In the genomic region with DNA sequence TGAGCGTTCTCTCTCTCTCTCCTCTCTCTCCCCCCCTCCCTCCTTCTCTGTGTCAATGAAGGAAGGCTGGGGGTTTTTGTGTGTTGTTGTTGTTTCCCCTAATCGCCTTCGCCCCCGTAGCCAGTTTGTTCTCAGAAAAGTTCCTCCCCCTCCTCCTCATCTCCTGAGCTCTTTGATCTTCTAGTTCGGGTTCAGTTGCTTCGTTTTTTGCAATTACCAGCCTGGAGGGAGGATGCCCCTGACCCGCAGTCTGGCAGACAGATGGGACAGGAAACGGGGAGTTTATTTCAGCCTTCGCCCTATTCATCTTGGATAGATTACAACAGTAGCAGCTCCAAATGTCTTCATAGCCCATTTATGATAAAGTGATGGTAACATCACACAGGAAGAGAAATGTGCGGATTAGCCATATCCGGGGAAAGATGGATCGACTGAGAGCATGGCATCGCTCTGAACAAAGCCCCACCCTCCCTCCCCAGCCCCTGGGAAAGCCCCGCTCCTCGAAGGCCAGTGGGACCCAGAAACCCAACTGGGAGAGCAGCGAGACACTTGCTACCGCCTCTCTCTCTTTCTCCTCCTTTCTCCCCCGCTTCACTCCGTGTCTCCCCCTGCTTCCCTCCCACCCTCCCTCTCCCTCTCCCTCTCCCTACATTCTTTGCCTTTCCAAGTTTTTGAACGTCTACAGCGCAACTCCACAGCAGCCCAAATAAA, we compare ENCODE assay signal across 13 cellular contexts.
DNase-seq lines count a peak whose midpoint lies in the region; ATAC-seq and TF ChIP-seq lines count a peak whose summit lies in the region.
"Had no signal": no experiment of that assay in that cellular context is flagged by ENCODE, and none has a peak within 500 bp of the region (broad histone marks: within the 10 kb centered on the region; RNA-seq: fewer than 3 reads in every experiment).

No MANE protein-coding gene starts in this region.

- ATAC-seq in psoas muscle (no peak), GM21529 (IDR thresholded peaks at IDR 0.05; ENCODE audit: unreplicated experiment) (no peak), HG02588 (IDR thresholded peaks at IDR 0.05; ENCODE audit: unreplicated experiment) (no peak)
- ATAC-seq: natural killer cell treated with Interleukin-12 subunit alpha and Interleukin-12 subunit beta and Interleukin-15 and Interleukin-18, amount 100 ng/mL, for 72 hours had no signal

- no peaks in the 10 kb centered on the region for H3K36me3 ChIP-seq in psoas muscle (ENCODE audit: insufficient read depth in 1 of 2, low read depth in 1 of 2)
- H3K36me3 ChIP-seq: suprapubic skin had no signal

- POLR2A ChIA-PET in RWPE1 (lab: Yijun Ruan, JAX; ENCODE audit: low non-redundant PET) = no interaction called here

- peaks cover 0 to 58% (median 11%) of the 10 kb centered on the region in 3 donors for H3K27me3 ChIP-seq in psoas muscle (ENCODE audit: insufficient read depth in 3 of 3, low read length in 2 of 3)

- 23 to 26% (median 23%) methylated on average over 18 to 21 of the region's 21 CpGs for WGBS in psoas muscle, 3 donors

- intact Hi-C loops in psoas muscle (cut with DNase I) = no loop called here

- H3K27ac ChIP-seq in RWPE1 (peak overlapping the region; percentile 96), psoas muscle (peak overlapping the region; percentile 21)

- H3K9me3 ChIP-seq in psoas muscle = no peaks in the 10 kb centered on the region
- H3K9me3 ChIP-seq: suprapubic skin had no signal

- TF ChIP-seq CTCF in AG10803 (conservative IDR thresholded peaks at IDR 0.05; ENCODE audit: low read length) (no peak), RWPE1 (conservative IDR thresholded peaks at IDR 0.05; ENCODE audit: low read depth) (no peak), psoas muscle (IDR thresholded peaks at IDR 0.05) (no peak), GM13977 (IDR thresholded peaks at IDR 0.05; ENCODE audit: extremely low read depth, insufficient read depth, missing control alignments) (no peak)

- peaks cover 17% of the 10 kb centered on the region for H3K4me1 ChIP-seq in psoas muscle

- in situ Hi-C loops in GM13977 (cut with MboI; ENCODE audit: low pct_unique_long_range_greater_than_20kb, low sequenced_read_pairs, unreplicated experiment) = no loop called here

- peak; percentile 60 for DNase-seq in AG10803 (ENCODE audit: low read depth)
- no peak for DNase-seq in RWPE1 (ENCODE audit: low spot score)
- peak; percentile 63 for DNase-seq in fibroblast of peridontal ligament (ENCODE audit: extremely low read depth)
- DNase-seq in psoas muscle = no peak
- DNase-seq in GM13977 (ENCODE audit: low spot score) = no peak
- DNase-seq in HuH-7 (ENCODE audit: low spot score) = no peak
- DNase-seq: cerebellar nuclear complex; NCI-H1436 treated with DMSO at 0.1 percent for 48 hours; stimulated activated CD4-positive, alpha-beta T cell treated with anti-CD3 and anti-CD28 coated beads, Interleukin-2, amount 100 ng/mL, for 24 hours had no signal

- H3K4me3 ChIP-seq in AG10803 (ENCODE audit: low read length) = no peak overlapping the region
- H3K4me3 ChIP-seq in psoas muscle = no peak overlapping the region
- H3K4me3 ChIP-seq: suprapubic skin had no signal

- CTCF ChIA-PET in RWPE1 (lab: Yijun Ruan, JAX) = no interaction called here

Comparison
In these comparisons a context has a peak if more than half of its experiments do, and no peak if none do; other contexts are left out.
1. DNase-seq: peak in AG10803 (single experiment) and fibroblast of peridontal ligament (single experiment); none in RWPE1 (single experiment), psoas muscle (0 of 2), GM13977 (single experiment) and HuH-7 (single experiment).